ENCODE assay signal across 19 cellular contexts in genomic region chr15:42218953-42219596, GRCh38. TPM values are rescaled to one million over a fixed set of nuclear protein-coding genes. Genes with fewer than 3 reads are reported as not detected.
A peak's percentile ranks its signal among the peaks of the same experiment; 100 is the strongest.
DNase-seq lines count a peak whose midpoint lies in the region; ATAC-seq, FAIRE-seq and TF ChIP-seq lines count a peak whose summit lies in the region.
"Had no signal": no experiment of that assay in that cellular context is flagged by ENCODE, and none has a peak within 500 bp of the region (broad histone marks: within the 10 kb centered on the region; RNA-seq: fewer than 3 reads in every experiment).

No MANE protein-coding gene starts in this region.

- no peak overlapping the region for H3K4me3 Mint-ChIP-seq in activated CD4-positive, alpha-beta memory T cell treated with anti-CD3 and anti-CD28 coated beads for 36 hours
- no peak overlapping the region for H3K4me3 Mint-ChIP-seq in activated CD4-positive, alpha-beta memory T cell treated with anti-CD3 and anti-CD28 coated beads, Interleukin-2, amount 10 ng/mL, durations not matched to agents 7 days and 5 days
- H3K4me3 Mint-ChIP-seq in activated naive CD8-positive, alpha-beta T cell treated with anti-CD3 and anti-CD28 coated beads for 36 hours, result no peak overlapping the region
- no peak overlapping the region for H3K4me3 Mint-ChIP-seq in GM23338
- H3K4me3 Mint-ChIP-seq: CD8-positive, alpha-beta T cell had no signal

- no peak overlapping the region for H2AFZ ChIP-seq in GM23338

- no peak overlapping the region for H3K4me3 ChIP-seq in GM23338
- no peak overlapping the region for H3K4me3 ChIP-seq in lower lobe of right lung
- H3K4me3 ChIP-seq: SK-N-MC had no signal

- H3K27ac ChIP-seq in GM23338 (ENCODE audit: low read depth), result no peak overlapping the region; the same call in 1 of the 2 replicates
- no peak overlapping the region for H3K27ac ChIP-seq in lower lobe of right lung
- H3K27ac ChIP-seq: 22Rv1, SK-N-MC had no signal

- POLR2A ChIA-PET in activated CD4-positive, alpha-beta memory T cell treated with anti-CD3 and anti-CD28 coated beads for 36 hours (lab: Charles Lee), result no interaction called here
- POLR2A ChIA-PET in activated CD4-positive, alpha-beta memory T cell treated with anti-CD3 and anti-CD28 coated beads, Interleukin-2, amount 10 ng/mL, durations not matched to agents 7 days and 5 days (lab: Charles Lee), result interaction anchor here (3.5 kb wide), 1 partner anchor 11 kb away, joined by 18 read pairs; the partner anchor contains the start of gene VPS39

- H3K27me3 Mint-ChIP-seq in activated CD4-positive, alpha-beta memory T cell treated with anti-CD3 and anti-CD28 coated beads for 36 hours, result no peaks in the 10 kb centered on the region
- H3K27me3 Mint-ChIP-seq in activated CD4-positive, alpha-beta memory T cell treated with anti-CD3 and anti-CD28 coated beads, Interleukin-2, amount 10 ng/mL, durations not matched to agents 7 days and 5 days, result no peaks in the 10 kb centered on the region
- H3K27me3 Mint-ChIP-seq in activated naive CD8-positive, alpha-beta T cell treated with anti-CD3 and anti-CD28 coated beads for 36 hours, result no peaks in the 10 kb centered on the region
- H3K27me3 Mint-ChIP-seq in GM23338 (ENCODE audit: insufficient read depth, low read depth, poor library complexity), result no peaks in the 10 kb centered on the region

- 0 out of 2 replicates have a peak, but pooled peaks cover 2% of the 10 kb centered on the region for H4K20me1 ChIP-seq in GM23338 (replicated peaks; ENCODE audit: insufficient read depth)

- FAIRE-seq in GM19239 (lab: Jason Lieb, UNC), result peak; percentile 84

- H3K4me1 ChIP-seq in GM23338 (ENCODE audit: insufficient read depth), result no peaks in the 10 kb centered on the region
- no peaks in the 10 kb centered on the region for H3K4me1 ChIP-seq in lower lobe of right lung

- H3K79me2 ChIP-seq in GM23338 (replicated peaks; ENCODE audit: insufficient read depth), result no peaks in the 10 kb centered on the region

- intact Hi-C loops in activated CD4-positive, alpha-beta memory T cell treated with anti-CD3 and anti-CD28 coated beads for 36 hours (cut with micrococcal nuclease), result no loop called here
- intact Hi-C loops in lower lobe of right lung (cut with DNase I), result no loop called here

- ATAC-seq in GM23338, result no peak
- no peak for ATAC-seq in HG02973 (IDR thresholded peaks at IDR 0.05; ENCODE audit: unreplicated experiment)
- no peak for ATAC-seq in lower lobe of right lung
- ATAC-seq: CD8-positive, alpha-beta T cell; Panc1; Right ventricle myocardium inferior had no signal

- CTCF ChIA-PET in activated CD4-positive, alpha-beta memory T cell treated with anti-CD3 and anti-CD28 coated beads for 36 hours (lab: Charles Lee), result no interaction called here
- CTCF ChIA-PET in activated CD4-positive, alpha-beta memory T cell treated with anti-CD3 and anti-CD28 coated beads, Interleukin-2, amount 10 ng/mL, durations not matched to agents 7 days and 5 days (lab: Charles Lee), result interaction anchor here (1.5 kb wide), 1 partner anchor 166 kb away, joined by 4 read pairs; no protein-coding TSS in a partner anchor

- no peak for DNase-seq in activated CD4-positive, alpha-beta memory T cell treated with anti-CD3 and anti-CD28 coated beads for 36 hours
- DNase-seq in activated CD4-positive, alpha-beta memory T cell treated with anti-CD3 and anti-CD28 coated beads, Interleukin-2, amount 10 ng/mL, durations not matched to agents 7 days and 5 days, result no peak
- DNase-seq in GM19239 (ENCODE audit: insufficient read length, low spot score), result no peak
- DNase-seq in NOMO-1 treated with DMSO at 0.1 percent for 48 hours (lab: John Stamatoyannopoulos, UW; ENCODE audit: unreplicated experiment), result peak; percentile 72
- DNase-seq in activated naive CD8-positive, alpha-beta T cell treated with anti-CD3 and anti-CD28 coated beads for 36 hours, result no peak
- no peak for DNase-seq in GM23338 (ENCODE audit: low spot score)
- no peak for DNase-seq in lower lobe of right lung
- DNase-seq: CD8-positive, alpha-beta T cell; MM.1S; NCI-H1417 treated with DMSO at 0.1 percent for 48 hours; NCI-H2029; NCI-H2171 treated with DMSO at 0.1 percent for 48 hours; NCI-H446 treated with DMSO at 0.1 percent for 48 hours; NK-92 treated with Interleukin-12 subunit alpha and Interleukin-12 subunit beta, amount 100 ng/mL, for 24 hours had no signal

- H3K9me3 ChIP-seq in lower lobe of right lung, result no peaks in the 10 kb centered on the region

- H3K4me1 Mint-ChIP-seq in activated CD4-positive, alpha-beta memory T cell treated with anti-CD3 and anti-CD28 coated beads for 36 hours (ENCODE audit: low read depth), result peaks cover 20% of the 10 kb centered on the region
- H3K4me1 Mint-ChIP-seq in activated CD4-positive, alpha-beta memory T cell treated with anti-CD3 and anti-CD28 coated beads, Interleukin-2, amount 10 ng/mL, durations not matched to agents 7 days and 5 days, result peaks cover 7% of the 10 kb centered on the region
- peaks cover 15% of the 10 kb centered on the region for H3K4me1 Mint-ChIP-seq in activated naive CD8-positive, alpha-beta T cell treated with anti-CD3 and anti-CD28 coated beads for 36 hours
- H3K4me1 Mint-ChIP-seq in GM23338, result no peaks in the 10 kb centered on the region

- no peaks in the 10 kb centered on the region for H3K9me3 Mint-ChIP-seq in activated CD4-positive, alpha-beta memory T cell treated with anti-CD3 and anti-CD28 coated beads for 36 hours
- no peaks in the 10 kb centered on the region for H3K9me3 Mint-ChIP-seq in activated CD4-positive, alpha-beta memory T cell treated with anti-CD3 and anti-CD28 coated beads, Interleukin-2, amount 10 ng/mL, durations not matched to agents 7 days and 5 days
- H3K9me3 Mint-ChIP-seq in activated naive CD8-positive, alpha-beta T cell treated with anti-CD3 and anti-CD28 coated beads for 36 hours, result no peaks in the 10 kb centered on the region
- no peaks in the 10 kb centered on the region for H3K9me3 Mint-ChIP-seq in GM23338
- H3K9me3 Mint-ChIP-seq: CD8-positive, alpha-beta T cell had no signal

- H3K27me3 ChIP-seq in GM23338 (ENCODE audit: insufficient read depth), result no peaks in the 10 kb centered on the region
- no peaks in the 10 kb centered on the region for H3K27me3 ChIP-seq in lower lobe of right lung (ENCODE audit: low read depth)

- H3F3A ChIP-seq in GM23338 (replicated peaks; ENCODE audit: low read depth), result no peaks in the 10 kb centered on the region

- peak overlapping the region; percentile 8 for H3K27ac Mint-ChIP-seq in activated CD4-positive, alpha-beta memory T cell treated with anti-CD3 and anti-CD28 coated beads for 36 hours
- H3K27ac Mint-ChIP-seq in activated CD4-positive, alpha-beta memory T cell treated with anti-CD3 and anti-CD28 coated beads, Interleukin-2, amount 10 ng/mL, durations not matched to agents 7 days and 5 days, result no peak overlapping the region
- H3K27ac Mint-ChIP-seq in activated naive CD8-positive, alpha-beta T cell treated with anti-CD3 and anti-CD28 coated beads for 36 hours, result peak overlapping the region; percentile 22
- H3K27ac Mint-ChIP-seq in GM23338, result no peak overlapping the region
- H3K27ac Mint-ChIP-seq: CD8-positive, alpha-beta T cell had no signal

- TF ChIP-seq CTCF in GM23338 (conservative IDR thresholded peaks at IDR 0.05; ENCODE audit: low read depth in 2 of 2) (no peak), lower lobe of right lung (IDR thresholded peaks at IDR 0.05) (no peak)

- peaks cover 16% of the 10 kb centered on the region for H3K36me3 Mint-ChIP-seq in activated CD4-positive, alpha-beta memory T cell treated with anti-CD3 and anti-CD28 coated beads for 36 hours
- H3K36me3 Mint-ChIP-seq in activated CD4-positive, alpha-beta memory T cell treated with anti-CD3 and anti-CD28 coated beads, Interleukin-2, amount 10 ng/mL, durations not matched to agents 7 days and 5 days (ENCODE audit: low read depth), result peaks cover 45% of the 10 kb centered on the region
- H3K36me3 Mint-ChIP-seq in activated naive CD8-positive, alpha-beta T cell treated with anti-CD3 and anti-CD28 coated beads for 36 hours, result peaks cover 12% of the 10 kb centered on the region
- peaks cover 55% of the 10 kb centered on the region; the same call in 2 of the 3 replicates for H3K36me3 Mint-ChIP-seq in GM23338 (ENCODE audit: low read depth)

- peaks cover 34% of the 10 kb centered on the region; the same call in 1 of the 2 replicates for H3K36me3 ChIP-seq in GM23338 (ENCODE audit: insufficient read depth)
- H3K36me3 ChIP-seq in lower lobe of right lung, result peaks cover 94% of the 10 kb centered on the region

- H3K4me2 ChIP-seq in GM23338, result no peak overlapping the region

- no peaks in the 10 kb centered on the region for H3K9me2 ChIP-seq in GM23338 (ENCODE audit: insufficient read depth)

TF ChIP-seq in GM23338, 12 proteins besides CTCF, POLR2A, EP300 and RAD21 (continues in another document):
- no peak for TF ChIP-seq CREB1 (CRISPR knock-in tag; IDR thresholded peaks at IDR 0.05; ENCODE audit: low read depth)

RNA-seq across cellular contexts. Expression of gene VPS39, which starts 11.0 kb away (rescaled TPM):
- 10 to 100 TPM; 52.6 to 57.8 TPM for total RNA-seq in activated CD4-positive, alpha-beta memory T cell treated with anti-CD3 and anti-CD28 coated beads for 36 hours
- total RNA-seq in activated CD4-positive, alpha-beta memory T cell treated with anti-CD3 and anti-CD28 coated beads, Interleukin-2, amount 10 ng/mL, durations not matched to agents 7 days and 5 days, result 10 to 100 TPM; 76.8 to 82.3 TPM
- 10 to 100 TPM; 43.3 to 44.2 TPM for total RNA-seq in activated naive CD8-positive, alpha-beta T cell treated with anti-CD3 and anti-CD28 coated beads for 36 hours
- 45.1 and 46.1 TPM in 2 replicates for total RNA-seq in GM23338 (2014; rRNA removed; shearing (Covaris generic))
- polyA plus RNA-seq in GM23338 (2016; fragmentation: Nextera tagmentation; extraction: Ambion mirVana), result 14.1 and 14.9 TPM in 2 replicates
- total RNA-seq in lower lobe of right lung, result 79.9 TPM

RNA-seq across cellular contexts. Expression of gene GANC, which starts 53.9 kb away (rescaled TPM):
- 10 to 100 TPM; 23.5 to 26.1 TPM for total RNA-seq in activated CD4-positive, alpha-beta memory T cell treated with anti-CD3 and anti-CD28 coated beads for 36 hours
- total RNA-seq in activated CD4-positive, alpha-beta memory T cell treated with anti-CD3 and anti-CD28 coated beads, Interleukin-2, amount 10 ng/mL, durations not matched to agents 7 days and 5 days, result 10 to 100 TPM; 28.3 to 31.5 TPM
- 10 to 100 TPM; 21.0 to 23.7 TPM for total RNA-seq in activated naive CD8-positive, alpha-beta T cell treated with anti-CD3 and anti-CD28 coated beads for 36 hours
- total RNA-seq in GM23338 (2014; rRNA removed; shearing (Covaris generic)), result 11.1 and 12.6 TPM in 2 replicates
- 7.4 and 8.3 TPM in 2 replicates for polyA plus RNA-seq in GM23338 (2016; fragmentation: Nextera tagmentation; extraction: Ambion mirVana)
- total RNA-seq in lower lobe of right lung, result 122 TPM

RNA-seq across cellular contexts. Expression of gene TMEM87A, which starts 54.2 kb away (rescaled TPM):
- total RNA-seq in activated CD4-positive, alpha-beta memory T cell treated with anti-CD3 and anti-CD28 coated beads for 36 hours, result 10 to 100 TPM; 26.1 to 28.7 TPM
- total RNA-seq in activated CD4-positive, alpha-beta memory T cell treated with anti-CD3 and anti-CD28 coated beads, Interleukin-2, amount 10 ng/mL, durations not matched to agents 7 days and 5 days, result 10 to 100 TPM; 39.2 to 40.3 TPM
- 10 to 100 TPM; 34.8 to 35.8 TPM for total RNA-seq in activated naive CD8-positive, alpha-beta T cell treated with anti-CD3 and anti-CD28 coated beads for 36 hours
- total RNA-seq in GM23338 (2014; rRNA removed; shearing (Covaris generic)), result 38.8 and 43.5 TPM in 2 replicates
- polyA plus RNA-seq in GM23338 (2016; fragmentation: Nextera tagmentation; extraction: Ambion mirVana), result 41.8 and 42.0 TPM in 2 replicates
- total RNA-seq in lower lobe of right lung, result 129 TPM

Comparison
In these comparisons a context has a peak if more than half of its experiments do, and no peak if none do; other contexts are left out.
1. H3K27ac Mint-ChIP-seq: peak in activated CD4-positive, alpha-beta memory T cell treated with anti-CD3 and anti-CD28 coated beads for 36 hours (single experiment) and activated naive CD8-positive, alpha-beta T cell treated with anti-CD3 and anti-CD28 coated beads for 36 hours (single experiment); none in activated CD4-positive, alpha-beta memory T cell treated with anti-CD3 and anti-CD28 coated beads, Interleukin-2, amount 10 ng/mL, durations not matched to agents 7 days and 5 days (single experiment) and GM23338 (single experiment).